Comparison of ENCODE assay signal across 8 cellular contexts in genomic region chr17:17237026-17237799, GRCh38. TPM values are rescaled to one million over a fixed set of nuclear protein-coding genes. Genes with fewer than 3 reads are reported as not detected.
A peak's percentile ranks its signal among the peaks of the same experiment; 100 is the strongest.
DNase-seq lines count a peak whose midpoint lies in the region; ATAC-seq, FAIRE-seq and TF ChIP-seq lines count a peak whose summit lies in the region.

A gene with protein sequence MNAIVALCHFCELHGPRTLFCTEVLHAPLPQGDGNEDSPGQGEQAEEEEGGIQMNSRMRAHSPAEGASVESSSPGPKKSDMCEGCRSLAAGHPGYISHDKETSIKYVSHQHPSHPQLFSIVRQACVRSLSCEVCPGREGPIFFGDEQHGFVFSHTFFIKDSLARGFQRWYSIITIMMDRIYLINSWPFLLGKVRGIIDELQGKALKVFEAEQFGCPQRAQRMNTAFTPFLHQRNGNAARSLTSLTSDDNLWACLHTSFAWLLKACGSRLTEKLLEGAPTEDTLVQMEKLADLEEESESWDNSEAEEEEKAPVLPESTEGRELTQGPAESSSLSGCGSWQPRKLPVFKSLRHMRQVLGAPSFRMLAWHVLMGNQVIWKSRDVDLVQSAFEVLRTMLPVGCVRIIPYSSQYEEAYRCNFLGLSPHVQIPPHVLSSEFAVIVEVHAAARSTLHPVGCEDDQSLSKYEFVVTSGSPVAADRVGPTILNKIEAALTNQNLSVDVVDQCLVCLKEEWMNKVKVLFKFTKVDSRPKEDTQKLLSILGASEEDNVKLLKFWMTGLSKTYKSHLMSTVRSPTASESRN (minus strand): TSS chr17:17237168. CDS start chr17:17228137, 9,031 bp downstream.

- peak; percentile 79 for ATAC-seq in HG02970 (IDR thresholded peaks at IDR 0.05; ENCODE audit: low FRiP score, unreplicated experiment)
- ATAC-seq in aorta (ENCODE audit: low FRiP score): peak; percentile 98

- peak; percentile 79 for FAIRE-seq in GM18507 (lab: Jason Lieb, UNC)

- H3K36me3 ChIP-seq in aorta (ENCODE audit: control insufficient read depth in 1 of 2, insufficient read depth in 2 of 2, low read length in 1 of 2): no peaks in the 10 kb centered on the region

- intact Hi-C loops in aorta (cut with DNase I): loop anchor here in 1 of 2 donors (2.0 to 10.0 kb wide), 3 partner anchors 84 to 702 kb away; no protein-coding TSS in a partner anchor

- TF ChIP-seq CTCF in astrocyte of the cerebellum (IDR thresholded peaks at IDR 0.05; ENCODE audit: low read depth, low read length, missing control alignments): no peak

- H3K9me3 ChIP-seq in aorta (ENCODE audit: control insufficient read depth, low read length): no peaks in the 10 kb centered on the region

- DNase-seq in GM18507 (ENCODE audit: extremely low spot score, insufficient read length, low read depth): peak; percentile 84
- peak; percentile 43 for DNase-seq in NCI-H2029 (lab: John Stamatoyannopoulos, UW)
- peak; percentile 88 for DNase-seq in T-helper 9 cell
- peak; percentile 66 for DNase-seq in astrocyte of the cerebellum (ENCODE audit: low read depth)
- peak; percentile 91 for DNase-seq in hepatic stellate cell (ENCODE audit: low spot score)
- DNase-seq in renal cortical epithelial cell (ENCODE audit: low read depth): peak; percentile 65
- DNase-seq in aorta: peak; percentile 96 to 98

- peak within 1 kb of the TSS in 1 of 2 donors; percentile 55 for H3K27ac ChIP-seq in aorta (ENCODE audit: low read depth in 1 of 2, low read length in 2 of 2)

- in situ Hi-C loops in astrocyte of the cerebellum (cut with HindIII; ENCODE audit: low sequenced_read_pairs): no loop called here

- H3K4me3 ChIP-seq in astrocyte of the cerebellum (ENCODE audit: low read depth, low read length) (peak within 1 kb of the TSS; percentile 99), aorta (ENCODE audit: low read length in 2 of 2) (peak within 1 kb of the TSS; percentile 83 to 86)

- no peaks in the 10 kb centered on the region for H3K27me3 ChIP-seq in aorta (ENCODE audit: control insufficient read depth in 1 of 2, insufficient read depth in 2 of 2, low read length in 1 of 2)

- H3K4me1 ChIP-seq in aorta (ENCODE audit: control insufficient read depth in 1 of 2, insufficient read depth in 2 of 2, low read length in 2 of 2): no peaks in the 10 kb centered on the region

- 0% methylated on average over 53 of the region's 53 CpGs for WGBS in aorta, 2 donors

RNA-seq across cellular contexts. Expression of the gene that starts here (rescaled TPM):
- 37.7 and 40.7 TPM in 2 replicates for total RNA-seq in renal cortical epithelial cell
- 10 to 100 TPM; 53.4 to 81.8 TPM for total RNA-seq in aorta
- 10 to 100 TPM; 12.5 to 85.0 TPM for polyA plus RNA-seq in aorta

Comparison
In these comparisons a context has a peak if more than half of its experiments do, and no peak if none do; other contexts are left out.
1. DNase-seq: peak in every context shown above with its lines; median percentile 97 in aorta; 91 in hepatic stellate cell; 88 in T-helper 9 cell; 84 in GM18507; 66 in astrocyte of the cerebellum; 65 in renal cortical epithelial cell; 43 in NCI-H2029.